ENCODE assay signal across 25 cellular contexts in the genomic region with DNA sequence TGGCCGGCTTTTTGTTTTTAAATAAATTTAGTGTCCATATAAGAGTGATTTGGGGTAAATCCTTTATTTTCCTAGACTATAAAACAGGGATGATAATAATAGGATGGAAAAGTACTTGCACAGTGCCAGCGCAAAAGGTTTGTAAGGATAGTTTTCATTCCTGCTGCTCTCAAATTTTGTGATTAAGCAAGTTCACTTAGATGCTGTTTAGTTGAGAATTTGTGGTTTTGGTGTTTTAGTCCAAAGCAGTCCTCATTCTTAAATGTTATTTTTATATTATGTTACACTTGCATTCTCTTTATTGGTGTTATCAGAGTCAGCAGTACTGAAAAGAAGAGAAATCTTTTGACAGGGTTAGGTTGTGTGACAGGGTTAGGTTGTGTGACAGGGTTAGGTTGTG. TPM values are rescaled to one million over a fixed set of nuclear protein-coding genes. Genes with fewer than 3 reads are reported as not detected.
A peak's percentile ranks its signal among the peaks of the same experiment; 100 is the strongest.
DNase-seq lines count a peak whose midpoint lies in the region; TF ChIP-seq lines count a peak whose summit lies in the region.
"Had no signal": no experiment of that assay in that cellular context is flagged by ENCODE, and none has a peak within 500 bp of the region (broad histone marks: within the 10 kb centered on the region; RNA-seq: fewer than 3 reads in every experiment).

No MANE protein-coding gene starts in this region.

- no peaks in the 10 kb centered on the region for H3K27me3 ChIP-seq in BJ (ENCODE audit: control insufficient read depth, insufficient read depth, low read length)
- no peaks in the 10 kb centered on the region for H3K27me3 ChIP-seq in GM23248 (replicated peaks; ENCODE audit: insufficient read depth)
- no peaks in the 10 kb centered on the region for H3K27me3 ChIP-seq in neutrophil
- no peaks in the 10 kb centered on the region for H3K27me3 ChIP-seq in transverse colon
- H3K27me3 ChIP-seq: esophagus muscularis mucosa, heart right ventricle had no signal

- in situ Hi-C loops in GM23248 (cut with MboI) (no loop called here), astrocyte of the spinal cord (cut with HindIII; ENCODE audit: low sequenced_read_pairs) (no loop called here), ACHN (cut with HindIII; ENCODE audit: low pct_ligation_motif_present, low pct_unique_long_range_greater_than_20kb, low sequenced_read_pairs) (no loop called here), transverse colon (cut with MboI; ENCODE audit: low pct_ligation_motif_present in 1 of 4, low pct_unique_long_range_greater_than_20kb in 1 of 4, low sequenced_read_pairs in 3 of 4) (no loop called here)

- CTCF ChIA-PET in BJ (lab: Yijun Ruan, JAX): no interaction called here
- CTCF ChIA-PET in OCI-LY7 (lab: Charles Lee; ENCODE audit: unreplicated experiment): no interaction called here

- DNase-seq in BJ (ENCODE audit: low read depth) (peak; percentile 9), GM23248 (no peak), astrocyte of the spinal cord (ENCODE audit: low read depth, low spot score) (peak; percentile 24), OCI-LY7 (ENCODE audit: low spot score) (no peak), ACHN (no peak), transverse colon (no peak), NCI-H146 (lab: John Stamatoyannopoulos, UW) (no peak)
- DNase-seq: activated CD4-positive, alpha-beta T cell treated with anti-CD3 and anti-CD28 coated beads, Interleukin-2, amount 50 U/mL, for 1 hour; activated CD8-positive, alpha-beta memory T cell treated with anti-CD3 and anti-CD28 coated beads, Interleukin-2, amount 50 U/mL, for 48 hours; activated gamma-delta T cell; amniotic stem cell; DMS153; effector memory CD4-positive, alpha-beta T cell; GF-D8; heart right ventricle; KBM-7; left ventricle myocardium superior; MV-4-11; NCI-H1930; NCI-H2227 treated with DMSO at 0.1 percent for 48 hours; SHP77; stimulated activated CD8-positive, alpha-beta memory T cell treated with anti-CD3 and anti-CD28 coated beads, Interleukin-4, amount 100 ng/mL, for 48 hours had no signal

- TF ChIP-seq EP300 in transverse colon (IDR thresholded peaks at IDR 0.05; ENCODE audit: low read depth): no peak

- H3K9me2 ChIP-seq in GM23248 (ENCODE audit: insufficient read depth) (no peaks in the 10 kb centered on the region), OCI-LY7 (ENCODE audit: insufficient read depth, low read length) (no peaks in the 10 kb centered on the region)

- H2AFZ ChIP-seq in GM23248: no peak overlapping the region
- H2AFZ ChIP-seq in OCI-LY7 (ENCODE audit: low read length): no peak overlapping the region

- POLR2A ChIA-PET in BJ (lab: Charles Lee) (no interaction called here), OCI-LY7 (lab: Charles Lee) (interaction anchor here (0.7 kb wide), 1 partner anchor 1001 kb away, joined by 3 read pairs; no protein-coding TSS in a partner anchor)

- H4K20me1 ChIP-seq in GM23248 (ENCODE audit: insufficient read depth) (peaks cover 26% of the 10 kb centered on the region), OCI-LY7 (ENCODE audit: insufficient read depth, low read length) (peaks cover 25% of the 10 kb centered on the region)

- H3K79me2 ChIP-seq in GM23248 (ENCODE audit: insufficient read depth) (peaks cover 100% of the 10 kb centered on the region), OCI-LY7 (ENCODE audit: insufficient read depth, low read depth, low read length) (peaks cover 100% of the 10 kb centered on the region)

- TF ChIP-seq POLR2A in transverse colon (IDR thresholded peaks at IDR 0.05): no peak

- H3K9ac ChIP-seq in GM23248: no peak overlapping the region

- H3F3A ChIP-seq in GM23248 (ENCODE audit: insufficient read depth): peaks cover 22% of the 10 kb centered on the region; the same call in 1 of the 2 replicates

- WGBS in GM23248 (ENCODE audit: low coverage in 1 of 2, low lambda C conversion rate in 2 of 2, missing lambda C conversion rate in 2 of 2), 2 experiments: 79 to 83% methylated on average over 2 of the region's 2 CpGs
- WGBS in transverse colon (ENCODE audit: low coverage in 1 of 2), 2 donors: 64 to 81% methylated on average over 1 to 2 of the region's 2 CpGs

- TF ChIP-seq CTCF in BJ (IDR thresholded peaks at IDR 0.05; ENCODE audit: insufficient read depth, low read depth, low read length) (no peak), astrocyte of the spinal cord (IDR thresholded peaks at IDR 0.05; ENCODE audit: low read depth, low read length) (no peak), neutrophil (IDR thresholded peaks at IDR 0.05) (no peak), OCI-LY7 (conservative IDR thresholded peaks at IDR 0.05; ENCODE audit: low read length) (no peak), transverse colon (IDR thresholded peaks at IDR 0.05) (no peak)

- BruUV-seq in OCI-LY7 (replicated peaks; lab: Mats Ljungman, UMichigan): no TSS peak

- no peak overlapping the region for H3K4me3 ChIP-seq in BJ (ENCODE audit: low read depth, low read length)
- H3K4me3 ChIP-seq in GM23248: no peak overlapping the region
- no peak overlapping the region for H3K4me3 ChIP-seq in astrocyte of the spinal cord (ENCODE audit: low read depth, low read length)
- no peak overlapping the region for H3K4me3 ChIP-seq in neutrophil (ENCODE audit: low read depth in 1 of 2, low read length in 1 of 2)
- no peak overlapping the region for H3K4me3 ChIP-seq in OCI-LY7 (ENCODE audit: low read depth, low read length, poor library complexity, severe bottlenecking)
- H3K4me3 ChIP-seq in transverse colon: no peak overlapping the region
- H3K4me3 ChIP-seq: esophagus muscularis mucosa, heart right ventricle had no signal

- peaks cover 34% of the 10 kb centered on the region for H3K4me1 ChIP-seq in GM23248 (ENCODE audit: insufficient read depth)
- H3K4me1 ChIP-seq in neutrophil (ENCODE audit: control insufficient read depth in 1 of 2, insufficient read depth in 1 of 2, low read depth in 1 of 2, low read length in 1 of 2): peaks cover 4 to 8% of the 10 kb centered on the region in 2 experiments
- H3K4me1 ChIP-seq in OCI-LY7 (ENCODE audit: insufficient read depth, low read length, poor library complexity, severe bottlenecking): peaks cover 20% of the 10 kb centered on the region
- peaks cover 19 to 59% (median 29%) of the 10 kb centered on the region in 4 donors for H3K4me1 ChIP-seq in transverse colon

- H3K27ac ChIP-seq in GM23248 (peak overlapping the region; percentile 15; the same call in 1 of the 2 replicates), neutrophil (peak overlapping the region; percentile 4), OCI-LY7 (ENCODE audit: low read depth, low read length, poor library complexity, severe bottlenecking) (no peak overlapping the region), transverse colon (peak overlapping the region in 2 of 4 donors; percentile 41 to 43)
- H3K27ac ChIP-seq: C4-2B had no signal

- H3K4me2 ChIP-seq in GM23248 (ENCODE audit: unreplicated experiment) (peak overlapping the region; percentile 18), OCI-LY7 (ENCODE audit: low read length) (no peak overlapping the region)

- H3K36me3 ChIP-seq in BJ (ENCODE audit: control insufficient read depth, insufficient read depth, low read length): no peaks in the 10 kb centered on the region; the same call in 1 of the 2 replicates
- H3K36me3 ChIP-seq in GM23248 (ENCODE audit: low read depth): no peaks in the 10 kb centered on the region
- peaks cover 8% of the 10 kb centered on the region for H3K36me3 ChIP-seq in neutrophil
- H3K36me3 ChIP-seq in OCI-LY7 (ENCODE audit: insufficient read depth, low read length): peaks cover 56% of the 10 kb centered on the region
- H3K36me3 ChIP-seq in transverse colon: no peaks in the 10 kb centered on the region

- H3K9me3 ChIP-seq in GM23248 (ENCODE audit: low read depth): no peaks in the 10 kb centered on the region
- H3K9me3 ChIP-seq in neutrophil: no peaks in the 10 kb centered on the region
- H3K9me3 ChIP-seq in OCI-LY7 (ENCODE audit: low read length): no peaks in the 10 kb centered on the region
- no peaks in the 10 kb centered on the region for H3K9me3 ChIP-seq in transverse colon
- H3K9me3 ChIP-seq: esophagus muscularis mucosa, heart right ventricle had no signal

- intact Hi-C loops in OCI-LY7 (cut with micrococcal nuclease; ENCODE audit: unreplicated experiment): no loop called here
- intact Hi-C loops in transverse colon (cut with DNase I; ENCODE audit: low total_unique reads): no loop called here

RNA-seq across cellular contexts. Expression of a gene that starts 47.9 kb away (rescaled TPM):
- polyA plus RNA-seq in BJ (2011; rRNA removed): 31.6 and 50.5 TPM in 2 replicates
- 91.6 and 95.7 TPM in 2 replicates for polyA minus RNA-seq in BJ (2011; rRNA and poly(A)+ RNA removed)
- total RNA-seq in GM23248 (2014; rRNA removed; shearing (Covaris generic)): 71.2 and 96.0 TPM in 2 replicates
- polyA plus RNA-seq in GM23248 (2016; fragmentation: Nextera tagmentation; extraction: Ambion mirVana): 47.5 and 47.9 TPM in 2 replicates
- 151 and 166 TPM in 2 replicates for total RNA-seq in OCI-LY7 (2014; rRNA removed; shearing (Covaris generic))
- total RNA-seq in OCI-LY7 (2022): 122 and 132 TPM in 2 replicates
- 100 to 1,000 TPM in 3 of 4 donors, 10 to 100 TPM in 1; 89.8 to 158 (median 117) TPM for total RNA-seq in transverse colon

Comparison
In these comparisons a context has a peak if more than half of its experiments do, and no peak if none do; other contexts are left out.
1. DNase-seq: peak in BJ (single experiment) and astrocyte of the spinal cord (single experiment); none in GM23248 (single experiment), OCI-LY7 (single experiment), ACHN (single experiment), transverse colon (single experiment) and NCI-H146 (single experiment).